Comparison of ENCODE assay signal across 11 cellular contexts in the genomic region with DNA sequence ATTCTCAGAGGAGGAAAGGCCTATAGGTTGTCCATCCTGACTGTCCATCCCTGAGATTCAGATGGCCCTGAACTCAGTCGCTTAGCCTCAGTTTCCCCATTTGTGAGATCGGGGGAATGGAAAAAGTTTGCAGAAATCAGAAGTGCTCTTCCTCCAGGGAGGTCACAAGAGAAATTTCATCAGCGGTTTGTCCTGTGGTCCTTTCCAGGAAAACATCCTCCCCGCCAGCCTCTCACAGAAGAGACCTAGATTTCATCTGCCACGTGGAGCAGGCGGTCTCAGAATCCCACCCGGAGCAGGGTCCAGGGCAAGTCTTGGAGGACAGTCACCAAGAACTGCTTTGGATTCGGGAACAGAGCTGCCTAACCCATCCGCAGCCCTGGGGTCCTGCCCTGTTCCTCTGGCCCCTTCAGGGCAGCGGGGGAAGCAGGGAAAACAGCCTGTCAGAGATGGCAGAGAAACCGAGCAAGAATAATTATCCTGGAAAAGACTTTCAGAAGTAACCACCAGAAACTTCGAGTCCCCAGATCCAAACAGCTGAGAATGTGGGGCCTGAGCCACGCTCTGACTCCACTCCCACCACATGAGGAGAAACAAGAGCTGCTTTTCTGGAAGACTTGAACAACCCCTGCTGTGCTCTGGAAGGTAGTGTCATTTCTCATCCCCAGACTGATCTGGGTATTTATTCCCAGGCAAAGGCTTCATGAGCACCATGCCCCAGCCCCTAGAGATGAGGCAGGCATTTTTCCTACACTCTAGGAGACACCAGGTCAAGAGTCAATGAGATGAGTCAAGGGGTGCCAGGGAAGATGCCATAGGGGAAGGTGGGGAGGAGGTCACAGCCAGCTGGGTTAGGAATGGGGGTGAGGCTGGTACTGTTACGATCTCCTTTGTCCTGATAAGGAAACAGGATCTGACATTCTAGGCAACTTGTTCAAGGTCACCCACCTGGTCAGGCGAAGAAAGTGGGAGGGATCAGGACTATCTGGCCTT. TPM values are rescaled to one million over a fixed set of nuclear protein-coding genes. Genes with fewer than 3 reads are reported as not detected.
A peak's percentile ranks its signal among the peaks of the same experiment; 100 is the strongest.
DNase-seq lines count a peak whose midpoint lies in the region; ATAC-seq and TF ChIP-seq lines count a peak whose summit lies in the region.
"Had no signal": no experiment of that assay in that cellular context is flagged by ENCODE, and none has a peak within 500 bp of the region (broad histone marks: within the 10 kb centered on the region; RNA-seq: fewer than 3 reads in every experiment).

No MANE protein-coding gene starts in this region.

- H3K27me3 Mint-ChIP-seq in Calu3 (ENCODE audit: unreplicated experiment), result no peaks in the 10 kb centered on the region

- CTCF ChIA-PET in Calu3 (lab: Charles Lee), result interaction anchor here (0.5 to 2.1 kb wide), 3 partner anchors 24 to 100 kb away, joined by 3 to 4 read pairs (median 3); no protein-coding TSS in a partner anchor

- H3K9ac ChIP-seq in iPS-18a (ENCODE audit: low read length) (no peak overlapping the region), skeletal muscle satellite cell (ENCODE audit: low read depth, low read length) (peak overlapping the region; percentile 98)

- no peak for TF ChIP-seq POLR2A in Peyer's patch (IDR thresholded peaks at IDR 0.05)

- H3K4me2 ChIP-seq in skeletal muscle satellite cell (ENCODE audit: low read length), result peak overlapping the region; percentile 97

- no peak for ATAC-seq in HG02840 (IDR thresholded peaks at IDR 0.05; ENCODE audit: low FRiP score, unreplicated experiment)
- no peak for ATAC-seq in GM19351 (IDR thresholded peaks at IDR 0.05; ENCODE audit: unreplicated experiment)
- no peak for ATAC-seq in HG03520 (IDR thresholded peaks at IDR 0.05; ENCODE audit: unreplicated experiment)
- ATAC-seq: activated T-cell treated with anti-CD3 and anti-CD28 coated beads, Interleukin-2, amount 50 U/mL, for 4 hours had no signal

- no peak for TF ChIP-seq CTCF in Calu3 (IDR thresholded peaks at IDR 0.05; ENCODE audit: unreplicated experiment)
- TF ChIP-seq CTCF in Peyer's patch (IDR thresholded peaks at IDR 0.05), result no peak

- H3K4me3 Mint-ChIP-seq in Calu3 (ENCODE audit: low read depth, unreplicated experiment), result peak overlapping the region; percentile 100
- H3K4me3 Mint-ChIP-seq: activated T-cell treated with anti-CD3 and anti-CD28 coated beads, Interleukin-2, amount 50 U/mL, for 4 hours had no signal

- peak overlapping the region; percentile 88 for H3K27ac Mint-ChIP-seq in Calu3 (ENCODE audit: unreplicated experiment)

- peaks cover 53% of the 10 kb centered on the region for H3K4me1 Mint-ChIP-seq in Calu3 (ENCODE audit: low read depth, unreplicated experiment)

- H3K27ac ChIP-seq in Peyer's patch, result peak overlapping the region; percentile 10 to 92 (median 51)
- H3K27ac ChIP-seq in iPS-18a (ENCODE audit: low read length), result no peak overlapping the region
- H3K27ac ChIP-seq: C4-2B had no signal

- no peaks in the 10 kb centered on the region for H3K9me3 Mint-ChIP-seq in Calu3 (ENCODE audit: low read depth, unreplicated experiment)
- H3K9me3 Mint-ChIP-seq: activated T-cell treated with anti-CD3 and anti-CD28 coated beads, Interleukin-2, amount 50 U/mL, for 4 hours had no signal

- peaks cover 41% of the 10 kb centered on the region for H3K36me3 Mint-ChIP-seq in Calu3 (ENCODE audit: insufficient read depth, unreplicated experiment)
- H3K36me3 Mint-ChIP-seq: naive thymus-derived CD8-positive, alpha-beta T cell had no signal

- H3K27me3 ChIP-seq in Peyer's patch (no peaks in the 10 kb centered on the region), iPS-18a (ENCODE audit: control insufficient read depth, insufficient read depth, low read length) (peaks cover 17% of the 10 kb centered on the region), skeletal muscle satellite cell (ENCODE audit: control insufficient read depth, insufficient read depth, low read length) (no peaks in the 10 kb centered on the region)

- intact Hi-C loops in Calu3 (cut with micrococcal nuclease; ENCODE audit: unreplicated experiment), result loop anchor here (2.0 kb wide), 2 partner anchors 18 to 204 kb away; no protein-coding TSS in a partner anchor

- H3K4me1 ChIP-seq in Peyer's patch (peaks cover 0 to 33% (median 2%) of the 10 kb centered on the region in 4 donors), iPS-18a (ENCODE audit: control insufficient read depth, low read depth, low read length) (peaks cover 17% of the 10 kb centered on the region), skeletal muscle satellite cell (ENCODE audit: control insufficient read depth, insufficient read depth, low read length) (peaks cover 48% of the 10 kb centered on the region)

- no peaks in the 10 kb centered on the region for H3K36me3 ChIP-seq in Peyer's patch
- H3K36me3 ChIP-seq in iPS-18a (ENCODE audit: control insufficient read depth, low read depth, low read length), result no peaks in the 10 kb centered on the region
- peaks cover 3% of the 10 kb centered on the region for H3K36me3 ChIP-seq in skeletal muscle satellite cell (ENCODE audit: insufficient read depth, low read length)

- H3K4me3 ChIP-seq in Peyer's patch, result no peak overlapping the region
- H3K4me3 ChIP-seq in iPS-18a (ENCODE audit: low read length), result peak overlapping the region; percentile 67
- H3K4me3 ChIP-seq in skeletal muscle satellite cell (ENCODE audit: low read length), result peak overlapping the region; percentile 94

- H3K9me3 ChIP-seq in Peyer's patch, result no peaks in the 10 kb centered on the region
- H3K9me3 ChIP-seq in iPS-18a (ENCODE audit: control insufficient read depth, low read depth, low read length), result no peaks in the 10 kb centered on the region
- no peaks in the 10 kb centered on the region for H3K9me3 ChIP-seq in skeletal muscle satellite cell (replicated peaks; ENCODE audit: low read length)

- DNase-seq in Calu3, result no peak
- DNase-seq in Peyer's patch, result no peak
- no peak for DNase-seq in iPS-NIHi11 (ENCODE audit: low spot score)
- DNase-seq: activated T-cell treated with anti-CD3 and anti-CD28 coated beads, Interleukin-2, amount 50 U/mL, for 4 hours; naive thymus-derived CD8-positive, alpha-beta T cell had no signal

- BruUV-seq in Calu3 (replicated peaks; lab: Mats Ljungman, UMichigan), result no TSS peak

RNA-seq across cellular contexts. Expression of gene TNS3, which starts 1.1 kb away (rescaled TPM):
- total RNA-seq in Calu3 (2022) (102 and 135 TPM in 2 replicates), Peyer's patch (100 to 1,000 TPM in 3 of 4 donors, 10 to 100 TPM in 1; 79.5 to 157 (median 112) TPM)
- 9.9 and 11.4 TPM in 2 replicates for total RNA-seq in skeletal muscle satellite cell (2012; rRNA removed)

Comparison
In these comparisons a context has a peak if more than half of its experiments do, and no peak if none do; other contexts are left out.
1. H3K4me3 ChIP-seq: peak in iPS-18a (single experiment) and skeletal muscle satellite cell (single experiment); none in Peyer's patch (0 of 4).